ENCODE assay signal across 21 cellular contexts in the genomic region with DNA sequence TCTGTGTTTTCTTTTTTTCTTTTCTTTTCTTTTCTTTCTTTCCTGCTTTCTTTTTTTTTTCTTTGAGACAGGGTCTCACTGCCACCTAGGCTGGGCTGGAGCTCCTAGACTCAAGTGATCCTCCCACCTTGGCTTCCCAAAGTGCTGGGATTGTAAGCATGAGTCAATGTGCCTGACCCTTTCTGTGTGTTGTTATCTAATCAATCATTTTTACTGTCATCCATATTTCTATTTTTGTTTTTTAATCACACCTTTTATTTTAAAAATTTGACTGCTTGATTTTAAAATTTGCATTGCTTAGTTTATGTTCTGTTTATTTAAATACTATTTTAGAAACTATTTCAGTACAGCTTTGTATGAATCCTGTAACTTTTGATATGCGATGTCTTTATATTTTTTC.
"Had no signal": no experiment of that assay in that cellular context is flagged by ENCODE, and none has a peak within 500 bp of the region (broad histone marks: within the 10 kb centered on the region; RNA-seq: fewer than 3 reads in every experiment).

No MANE protein-coding gene starts in this region.

- ATAC-seq: activated CD8-positive, alpha-beta T cell treated with anti-CD3 and anti-CD28 coated beads for 36 hours; esophagus mucosa; left lobe of liver; lower lobe of right lung; natural killer cell treated with Interleukin-12 subunit alpha and Interleukin-12 subunit beta and Interleukin-15 and Interleukin-18, amount 100 ng/mL, for 72 hours; pancreas; psoas muscle had no signal

- H3K4me1 ChIP-seq: breast epithelium, lower lobe of right lung, right atrium auricular region had no signal

- H3K27ac Mint-ChIP-seq: activated CD4-positive, alpha-beta T cell treated with anti-CD3 and anti-CD28 coated beads, Interleukin-2, amount 10 ng/mL, durations not matched to agents 7 days and 5 days; activated CD8-positive, alpha-beta T cell treated with anti-CD3 and anti-CD28 coated beads for 36 hours; activated naive CD8-positive, alpha-beta T cell treated with anti-CD3 and anti-CD28 coated beads for 36 hours; stimulated activated naive CD8-positive, alpha-beta T cell treated with anti-CD3 and anti-CD28 coated beads, Interleukin-15, Interleukin-2, amounts not matched to agents 100 ng/mL and 50 ng/mL, for 24 hours had no signal

- H3K36me3 ChIP-seq: breast epithelium, lower lobe of right lung, neutrophil, pancreas, right atrium auricular region, tibial nerve had no signal

- H3K4me3 Mint-ChIP-seq: activated CD4-positive, alpha-beta T cell treated with anti-CD3 and anti-CD28 coated beads, Interleukin-2, amount 10 ng/mL, durations not matched to agents 7 days and 5 days; activated CD8-positive, alpha-beta T cell treated with anti-CD3 and anti-CD28 coated beads for 36 hours; activated naive CD8-positive, alpha-beta T cell treated with anti-CD3 and anti-CD28 coated beads for 36 hours; central memory CD8-positive, alpha-beta T cell; natural killer cell treated with Interleukin-12 subunit alpha and Interleukin-12 subunit beta and Interleukin-15 and Interleukin-18, amount 100 ng/mL, for 72 hours; stimulated activated naive CD8-positive, alpha-beta T cell treated with anti-CD3 and anti-CD28 coated beads, Interleukin-15, Interleukin-2, amounts not matched to agents 100 ng/mL and 50 ng/mL, for 24 hours had no signal

- H3K27me3 Mint-ChIP-seq: activated CD4-positive, alpha-beta T cell treated with anti-CD3 and anti-CD28 coated beads, Interleukin-2, amount 10 ng/mL, durations not matched to agents 7 days and 5 days; activated CD8-positive, alpha-beta T cell treated with anti-CD3 and anti-CD28 coated beads for 36 hours; activated naive CD8-positive, alpha-beta T cell treated with anti-CD3 and anti-CD28 coated beads for 36 hours; central memory CD8-positive, alpha-beta T cell; natural killer cell treated with Interleukin-12 subunit alpha and Interleukin-12 subunit beta and Interleukin-15 and Interleukin-18, amount 100 ng/mL, for 72 hours; stimulated activated naive CD8-positive, alpha-beta T cell treated with anti-CD3 and anti-CD28 coated beads, Interleukin-15, Interleukin-2, amounts not matched to agents 100 ng/mL and 50 ng/mL, for 24 hours had no signal

- H3K4me3 ChIP-seq: breast epithelium, lower lobe of right lung, pancreas, psoas muscle, right atrium auricular region, spleen, tibial nerve had no signal

- DNase-seq: activated CD4-positive, alpha-beta T cell treated with anti-CD3 and anti-CD28 coated beads, Interleukin-2, amount 10 ng/mL, durations not matched to agents 7 days and 5 days; activated CD8-positive, alpha-beta T cell treated with anti-CD3 and anti-CD28 coated beads for 36 hours; activated naive CD8-positive, alpha-beta T cell treated with anti-CD3 and anti-CD28 coated beads for 36 hours; amniotic stem cell; effector memory CD4-positive, alpha-beta T cell; foreskin melanocyte; lower lobe of right lung; pancreas; psoas muscle; spleen; stimulated activated CD4-positive, alpha-beta T cell treated with anti-CD3 and anti-CD28 coated beads, Interleukin-4, amount 100 ng/mL, for 24 hours; T-helper 9 cell had no signal

- H3K9me3 Mint-ChIP-seq: central memory CD8-positive, alpha-beta T cell had no signal

- H3K27ac ChIP-seq: breast epithelium, neutrophil, pancreas, psoas muscle, right atrium auricular region, tibial nerve had no signal

- H3K27me3 ChIP-seq: breast epithelium, neutrophil, pancreas, right atrium auricular region, spleen, tibial nerve had no signal
